Comparison of ENCODE assay signal across 18 cellular contexts in genomic region chrY:8535704-8536103, GRCh38.
DNase-seq lines count a peak whose midpoint lies in the region; ATAC-seq and TF ChIP-seq lines count a peak whose summit lies in the region.
"Had no signal": no experiment of that assay in that cellular context is flagged by ENCODE, and none has a peak within 500 bp of the region (broad histone marks: within the 10 kb centered on the region; RNA-seq: fewer than 3 reads in every experiment).

No MANE protein-coding gene starts in this region.

- ATAC-seq in GM18519 (IDR thresholded peaks at IDR 0.05; ENCODE audit: low FRiP score, unreplicated experiment) (peak; percentile 99), HG02588 (IDR thresholded peaks at IDR 0.05; ENCODE audit: unreplicated experiment) (peak; percentile 96), HG03457 (IDR thresholded peaks at IDR 0.05; ENCODE audit: unreplicated experiment) (peak; percentile 97), upper lobe of right lung (no peak)
- ATAC-seq in activated T-helper 17 cell treated with anti-CD3 and anti-CD28 coated beads, Interleukin-2, amount 50 U/mL, for 72 hours (replicated peaks): no peak

- H3K4me3 Mint-ChIP-seq in activated T-helper 17 cell treated with anti-CD3 and anti-CD28 coated beads, Interleukin-2, amount 50 U/mL, for 72 hours: no peak overlapping the region
- H3K4me3 Mint-ChIP-seq: nephron had no signal

- H3K27ac ChIP-seq in upper lobe of right lung: no peak overlapping the region
- H3K27ac ChIP-seq: right lobe of liver, SJSA1, upper lobe of left lung had no signal

- no peaks in the 10 kb centered on the region for H3K4me1 Mint-ChIP-seq in activated T-helper 17 cell treated with anti-CD3 and anti-CD28 coated beads, Interleukin-2, amount 50 U/mL, for 72 hours
- H3K4me1 Mint-ChIP-seq: nephron had no signal

- H3K4me3 ChIP-seq in epithelial cell of proximal tubule (ENCODE audit: low read depth, low read length) (no peak overlapping the region), upper lobe of right lung (no peak overlapping the region)
- H3K4me3 ChIP-seq: right lobe of liver, SJSA1, upper lobe of left lung had no signal

- no peaks in the 10 kb centered on the region for H3K27me3 Mint-ChIP-seq in activated T-helper 17 cell treated with anti-CD3 and anti-CD28 coated beads, Interleukin-2, amount 50 U/mL, for 72 hours

- peak; percentile 22 for DNase-seq in epithelial cell of proximal tubule (ENCODE audit: low read depth)
- no peak for DNase-seq in NCI-H1092 treated with DMSO at 0.1 percent for 48 hours (lab: John Stamatoyannopoulos, UW)
- no peak for DNase-seq in iPS-NIHi7 (ENCODE audit: extremely low spot score)
- DNase-seq in upper lobe of right lung: no peak
- DNase-seq: activated gamma-delta T cell treated with Interleukin-2 at 50 U/mL for 16 hours; AML-193; dermis blood vessel endothelial cell; DMS 273 treated with DMSO at 0.1 percent for 48 hours; NCI-H2081; stimulated activated CD4-positive, alpha-beta T cell treated with anti-CD3 and anti-CD28 coated beads, Interleukin-4, amount 100 ng/mL, for 1 hour; upper lobe of left lung had no signal

- no peaks in the 10 kb centered on the region for H3K27me3 ChIP-seq in upper lobe of right lung
- H3K27me3 ChIP-seq: right lobe of liver, SJSA1, upper lobe of left lung had no signal

- H3K36me3 Mint-ChIP-seq in activated T-helper 17 cell treated with anti-CD3 and anti-CD28 coated beads, Interleukin-2, amount 50 U/mL, for 72 hours (ENCODE audit: low read depth): no peaks in the 10 kb centered on the region

- H3K9me3 ChIP-seq in upper lobe of right lung: no peaks in the 10 kb centered on the region
- H3K9me3 ChIP-seq: right lobe of liver, SJSA1, upper lobe of left lung had no signal

- TF ChIP-seq CTCF in epithelial cell of proximal tubule (conservative IDR thresholded peaks at IDR 0.05; ENCODE audit: low read depth, low read length) (no peak), upper lobe of right lung (IDR thresholded peaks at IDR 0.05) (no peak)

- intact Hi-C loops in upper lobe of right lung (cut with DNase I): no loop called here

- H3K4me1 ChIP-seq in upper lobe of right lung: no peaks in the 10 kb centered on the region
- H3K4me1 ChIP-seq: right lobe of liver, upper lobe of left lung had no signal

- no peak overlapping the region for H3K27ac Mint-ChIP-seq in activated T-helper 17 cell treated with anti-CD3 and anti-CD28 coated beads, Interleukin-2, amount 50 U/mL, for 72 hours
- H3K27ac Mint-ChIP-seq: nephron had no signal

- H3K9me3 Mint-ChIP-seq in activated T-helper 17 cell treated with anti-CD3 and anti-CD28 coated beads, Interleukin-2, amount 50 U/mL, for 72 hours: no peaks in the 10 kb centered on the region
- H3K9me3 Mint-ChIP-seq: nephron had no signal

- no peaks in the 10 kb centered on the region for H3K36me3 ChIP-seq in upper lobe of right lung
- H3K36me3 ChIP-seq: right lobe of liver, SJSA1, upper lobe of left lung had no signal

Comparison
In these comparisons a context has a peak if more than half of its experiments do, and no peak if none do; other contexts are left out.
1. ATAC-seq: peak in GM18519 (single experiment), HG02588 (single experiment) and HG03457 (single experiment); none in activated T-helper 17 cell treated with anti-CD3 and anti-CD28 coated beads, Interleukin-2, amount 50 U/mL, for 72 hours (single experiment) and upper lobe of right lung (single experiment).